Comparison of ENCODE assay signal across 12 cellular contexts in the genomic region with DNA sequence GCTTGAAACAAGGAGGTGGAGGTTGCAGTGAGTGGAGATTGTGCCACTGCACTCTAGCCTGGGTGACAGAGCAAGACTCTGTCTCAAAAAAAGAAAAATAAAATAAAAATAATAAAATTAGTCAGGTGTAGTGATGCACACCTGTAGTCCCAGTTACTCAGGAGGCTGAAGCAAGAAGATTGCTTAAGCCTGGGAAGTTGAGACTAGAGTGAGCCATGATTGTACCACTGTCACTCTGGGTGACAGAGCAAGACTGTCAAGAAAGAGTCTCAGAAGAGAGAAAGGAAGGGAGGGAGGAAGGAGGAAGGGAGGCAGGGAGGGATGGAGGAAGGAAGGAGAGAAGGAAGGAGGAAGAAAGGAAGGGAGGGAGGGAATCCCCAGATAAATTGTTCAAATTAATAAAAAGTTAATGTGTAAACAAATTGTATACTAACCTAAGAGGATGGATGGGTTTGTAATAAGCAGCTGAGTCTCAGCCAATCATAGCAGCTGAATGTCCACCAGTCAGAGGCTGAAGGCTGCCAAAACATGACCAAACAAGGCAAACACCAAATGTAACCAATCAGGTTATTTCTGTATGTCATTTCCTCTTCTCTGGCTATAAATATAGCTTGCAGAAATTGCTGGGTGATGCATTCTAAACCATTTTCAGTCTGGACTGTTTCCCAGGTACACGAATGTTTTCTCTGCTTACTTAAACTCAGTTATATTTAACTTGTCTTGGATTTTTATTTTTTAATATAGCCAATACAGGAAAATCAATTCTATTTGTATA. TPM values are rescaled to one million over a fixed set of nuclear protein-coding genes. Genes with fewer than 3 reads are reported as not detected.
A peak's percentile ranks its signal among the peaks of the same experiment; 100 is the strongest.
DNase-seq lines count a peak whose midpoint lies in the region; ATAC-seq, FAIRE-seq and TF ChIP-seq lines count a peak whose summit lies in the region.
"Had no signal": no experiment of that assay in that cellular context is flagged by ENCODE, and none has a peak within 500 bp of the region (broad histone marks: within the 10 kb centered on the region; RNA-seq: fewer than 3 reads in every experiment).

No MANE protein-coding gene starts in this region.

- WGBS in GM23248 (ENCODE audit: low coverage in 1 of 2, low lambda C conversion rate in 2 of 2, missing lambda C conversion rate in 2 of 2), 2 experiments = 19 to 20% methylated on average over 1 of the region's 1 CpG
- WGBS in stomach, 5 donors = 15 to 37% (median 21%) methylated on average over 1 of the region's 1 CpG

- no peak for TF ChIP-seq POLR2A in stomach (IDR thresholded peaks at IDR 0.05)

- peaks cover 59% of the 10 kb centered on the region for H3F3A ChIP-seq in GM23248 (ENCODE audit: insufficient read depth)

- no peaks in the 10 kb centered on the region for H3K27me3 ChIP-seq in BLaER1 treated with 17β-estradiol and CSF1 and Interleukin-3, amounts not matched to agents 10 nM and 100 nM
- H3K27me3 ChIP-seq in GM23248 (replicated peaks; ENCODE audit: insufficient read depth) (no peaks in the 10 kb centered on the region), stomach (no peaks in the 10 kb centered on the region)

- H3K9ac ChIP-seq in BLaER1 treated with 17β-estradiol and CSF1 and Interleukin-3, amounts not matched to agents 10 nM and 100 nM = peak overlapping the region in 7 of 11 experiments; percentile 9 to 81 (median 57); a peak in 7 of 22 replicates
- H3K9ac ChIP-seq in GM23248 (no peak overlapping the region), kidney (ENCODE audit: low read length in 2 of 2) (no peak overlapping the region)

- TF ChIP-seq CTCF in stomach (IDR thresholded peaks at IDR 0.05) (no peak), kidney (IDR thresholded peaks at IDR 0.05; ENCODE audit: borderline replicate concordance, extremely low read depth, insufficient read depth) (no peak)

- no peaks in the 10 kb centered on the region for H3K9me2 ChIP-seq in GM23248 (ENCODE audit: insufficient read depth)

- ATAC-seq in esophagus mucosa = peak; percentile 24
- no peak for ATAC-seq in GM21576 (IDR thresholded peaks at IDR 0.05; ENCODE audit: unreplicated experiment)
- ATAC-seq: GM23338, HepG2 had no signal

- peaks cover 7% of the 10 kb centered on the region; the same call in 1 of the 2 replicates for H3K79me2 ChIP-seq in GM23248 (ENCODE audit: insufficient read depth)

- FAIRE-seq in kidney (lab: Jason Lieb, UNC) = no peak
- FAIRE-seq: HepG2 had no signal

- DNase-seq in GM23248 (peak; percentile 46), RPMI8226 (peak; percentile 56), stomach (no peak), kidney (no peak)
- no peak for DNase-seq in central memory CD4-positive, alpha-beta T cell
- DNase-seq: activated naive CD4-positive, alpha-beta T cell treated with anti-CD3 and anti-CD28 coated beads, Interleukin-2, amount 50 U/mL, for 16 hours had no signal

- intact Hi-C loops in stomach (cut with DNase I; ENCODE audit: low total_unique reads) (no loop called here), kidney (cut with DNase I) (no loop called here)

- H3K4me3 ChIP-seq in BLaER1 treated with 17β-estradiol and CSF1 and Interleukin-3, amounts not matched to agents 10 nM and 100 nM = peak overlapping the region in 1 of 10 experiments; percentile 15; a peak in 1 of 20 replicates
- H3K4me3 ChIP-seq in GM23248 = no peak overlapping the region
- no peak overlapping the region for H3K4me3 ChIP-seq in stomach
- H3K4me3 ChIP-seq in kidney (ENCODE audit: low read length in 2 of 2) = no peak overlapping the region
- H3K4me3 ChIP-seq: GM23338 had no signal

- H3K27ac ChIP-seq in BLaER1 treated with 17β-estradiol and CSF1 and Interleukin-3, amounts not matched to agents 10 nM and 100 nM = peak overlapping the region in 10 of 11 experiments; percentile 80 to 94 (median 86); a peak in 20 of 22 replicates
- H3K27ac ChIP-seq in GM23248 (peak overlapping the region; percentile 62), stomach (peak overlapping the region in 1 of 5 donors; percentile 49), kidney (ENCODE audit: low read depth in 2 of 2, low read length in 2 of 2) (no peak overlapping the region)

- peak overlapping the region; percentile 35 to 99 (median 95) for H3K4me2 ChIP-seq in BLaER1 treated with 17β-estradiol and CSF1 and Interleukin-3, amounts not matched to agents 10 nM and 100 nM
- H3K4me2 ChIP-seq in GM23248 (ENCODE audit: unreplicated experiment) = no peak overlapping the region
- H3K4me2 ChIP-seq: GM23338 had no signal

- peaks cover 54 to 64% (median 57%) of the 10 kb centered on the region in 10 experiments for H3K4me1 ChIP-seq in BLaER1 treated with 17β-estradiol and CSF1 and Interleukin-3, amounts not matched to agents 10 nM and 100 nM
- H3K4me1 ChIP-seq in GM23248 (ENCODE audit: insufficient read depth) = peaks cover 48% of the 10 kb centered on the region
- H3K4me1 ChIP-seq in stomach = peaks cover 2 to 17% (median 9%) of the 10 kb centered on the region in 4 donors
- H3K4me1 ChIP-seq in kidney (ENCODE audit: control insufficient read depth in 1 of 2, insufficient read depth in 1 of 2, low read depth in 1 of 2, low read length in 2 of 2) = no peaks in the 10 kb centered on the region

- TF ChIP-seq EP300 in stomach (IDR thresholded peaks at IDR 0.05) = no peak

- no peak overlapping the region for H2AFZ ChIP-seq in GM23248
- H2AFZ ChIP-seq: GM23338 had no signal

- H3K9me3 ChIP-seq in BLaER1 treated with 17β-estradiol and CSF1 and Interleukin-3, amounts not matched to agents 10 nM and 100 nM (replicated peaks in 1 of 11) = peaks cover 0 to 15% (median 0%) of the 10 kb centered on the region in 11 experiments; a peak in 4 of 22 replicates
- H3K9me3 ChIP-seq in GM23248 (ENCODE audit: low read depth) (no peaks in the 10 kb centered on the region), stomach (no peaks in the 10 kb centered on the region), kidney (ENCODE audit: control insufficient read depth in 1 of 2, low read length in 2 of 2) (no peaks in the 10 kb centered on the region)

- in situ Hi-C loops in GM23248 (cut with MboI) = no loop called here

- no peaks in the 10 kb centered on the region for H4K20me1 ChIP-seq in BLaER1 treated with 17β-estradiol and CSF1 and Interleukin-3, amounts not matched to agents 10 nM and 100 nM
- H4K20me1 ChIP-seq in GM23248 (ENCODE audit: insufficient read depth) = no peaks in the 10 kb centered on the region

- no peaks in the 10 kb centered on the region for H3K36me3 ChIP-seq in BLaER1 treated with 17β-estradiol and CSF1 and Interleukin-3, amounts not matched to agents 10 nM and 100 nM
- no peaks in the 10 kb centered on the region for H3K36me3 ChIP-seq in GM23248 (ENCODE audit: low read depth)
- H3K36me3 ChIP-seq in stomach = no peaks in the 10 kb centered on the region
- no peaks in the 10 kb centered on the region for H3K36me3 ChIP-seq in kidney (ENCODE audit: control insufficient read depth in 1 of 2, insufficient read depth in 2 of 2, low read length in 2 of 2)

RNA-seq across cellular contexts. Expression of a gene that starts 6.1 kb away (rescaled TPM):
- total RNA-seq in GM23248 (2014; rRNA removed; shearing (Covaris generic)) = 25.5 and 27.5 TPM in 2 replicates
- 24.0 and 26.8 TPM in 2 replicates for polyA plus RNA-seq in GM23248 (2016; fragmentation: Nextera tagmentation; extraction: Ambion mirVana)
- total RNA-seq in esophagus mucosa = 21.8 TPM
- 10 to 100 TPM in 2 of 5 donors, 1 to 10 TPM in 3; 2.9 to 12.3 (median 4.5) TPM for total RNA-seq in stomach
- polyA plus RNA-seq in stomach = 1 to 10 TPM; 4.7 to 9.4 (median 8.0) TPM
- 6.3 TPM for total RNA-seq in kidney
- 4.1 TPM for polyA plus RNA-seq in kidney (ENCODE audit: insufficient read depth, low read depth, low replicate concordance)

RNA-seq across cellular contexts. Expression of a gene that starts 38.3 kb away (rescaled TPM):
- total RNA-seq in GM23248 (2014; rRNA removed; shearing (Covaris generic)) = not detected in 2 replicates
- polyA plus RNA-seq in GM23248 (2016; fragmentation: Nextera tagmentation; extraction: Ambion mirVana) (not detected in 2 replicates), stomach (under 1 TPM; 0.38 to 0.81 (median 0.76) TPM), kidney (ENCODE audit: insufficient read depth, low read depth, low replicate concordance) (0.17 TPM)
- total RNA-seq in esophagus mucosa (0.36 TPM), stomach (10 to 100 TPM in 1 of 5 donors, 1 to 10 TPM in 3, under 1 TPM in 1; under 0.01 to 11.1 (median 1.7) TPM), kidney (4.2 TPM)
- total RNA-seq: HepG2, neural crest cell had no signal
- polyA plus RNA-seq: GM23338, HepG2 had no signal

RNA-seq across cellular contexts. Expression of a gene that starts 41.4 kb away (rescaled TPM):
- 10.4 and 13.5 TPM in 2 replicates for total RNA-seq in GM23248 (2014; rRNA removed; shearing (Covaris generic))
- 7.7 and 11.5 TPM in 2 replicates for polyA plus RNA-seq in GM23248 (2016; fragmentation: Nextera tagmentation; extraction: Ambion mirVana)
- 8.2 TPM for total RNA-seq in esophagus mucosa
- total RNA-seq in stomach = 1 to 10 TPM in 4 of 5 donors, not detected in 1; 3.5 to 8.7 (median 6.7) TPM
- polyA plus RNA-seq in stomach = 10 to 100 TPM in 1 of 3 donors, 1 to 10 TPM in 2; 3.7 to 13.9 (median 4.2) TPM
- total RNA-seq in kidney = 22.6 TPM
- polyA plus RNA-seq in kidney (ENCODE audit: insufficient read depth, low read depth, low replicate concordance) = 13.2 TPM

RNA-seq across cellular contexts. Expression of a gene that starts 48.8 kb away (rescaled TPM):
- 58.0 and 64.9 TPM in 2 replicates for total RNA-seq in GM23248 (2014; rRNA removed; shearing (Covaris generic))
- polyA plus RNA-seq in GM23248 (2016; fragmentation: Nextera tagmentation; extraction: Ambion mirVana) = 38.3 and 38.9 TPM in 2 replicates
- 184 TPM for total RNA-seq in esophagus mucosa
- 100 to 1,000 TPM in 1 of 5 donors, 10 to 100 TPM in 4; 11.0 to 117 (median 15.1) TPM for total RNA-seq in stomach
- polyA plus RNA-seq in stomach = 10 to 100 TPM in 1 of 3 donors, 1 to 10 TPM in 2; 1.5 to 46.3 (median 2.1) TPM
- 72.0 TPM for total RNA-seq in kidney
- polyA plus RNA-seq in kidney (ENCODE audit: insufficient read depth, low read depth, low replicate concordance) = 1.1 TPM

Comparison
In these comparisons a context has a peak if more than half of its experiments do, and no peak if none do; other contexts are left out.
1. H3K27ac ChIP-seq: peak in BLaER1 treated with 17β-estradiol and CSF1 and Interleukin-3, amounts not matched to agents 10 nM and 100 nM (10 of 11) and GM23248 (single experiment); none in kidney (0 of 2).
2. H3K9ac ChIP-seq: peak in BLaER1 treated with 17β-estradiol and CSF1 and Interleukin-3, amounts not matched to agents 10 nM and 100 nM (7 of 11); none in GM23248 (single experiment) and kidney (0 of 2).
3. DNase-seq: peak in GM23248 (single experiment) and RPMI8226 (single experiment); none in stomach (single experiment), kidney (single experiment) and central memory CD4-positive, alpha-beta T cell (single experiment).